ENCODE assay signal across 13 cellular contexts in the genomic region with DNA sequence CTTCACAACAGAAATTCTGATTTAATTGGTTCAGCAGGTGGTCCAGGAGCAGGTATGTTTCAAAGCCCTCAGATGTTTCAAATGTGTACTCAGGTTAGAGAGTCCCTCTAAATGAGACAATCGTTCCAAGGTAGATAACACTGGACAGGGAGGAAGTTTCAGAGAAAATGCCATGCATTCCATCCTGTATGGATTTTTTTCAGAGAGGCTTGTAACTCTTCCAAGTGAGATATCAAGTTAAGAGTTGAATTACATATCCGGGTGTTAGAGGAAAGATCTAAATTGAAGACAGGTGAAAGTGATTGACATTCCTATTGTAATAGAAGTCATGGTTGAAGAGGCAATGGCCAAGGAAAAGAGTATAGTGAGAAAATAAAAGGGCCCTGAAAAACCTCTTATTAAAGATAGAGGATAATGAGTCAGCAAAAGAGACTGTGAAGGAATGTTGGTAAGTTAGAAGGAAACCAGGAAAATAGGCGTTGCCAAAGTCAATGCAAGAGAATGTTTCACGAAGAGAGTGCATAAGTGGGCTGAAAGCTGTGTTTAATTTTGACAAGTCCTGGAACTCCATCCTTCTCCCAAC.
DNase-seq lines count a peak whose midpoint lies in the region; ATAC-seq and TF ChIP-seq lines count a peak whose summit lies in the region.
"Had no signal": no experiment of that assay in that cellular context is flagged by ENCODE, and none has a peak within 500 bp of the region (broad histone marks: within the 10 kb centered on the region; RNA-seq: fewer than 3 reads in every experiment).

No MANE protein-coding gene starts in this region.

- H3K4me3 ChIP-seq in GM23248, result no peak overlapping the region
- H3K4me3 ChIP-seq in RWPE2 (ENCODE audit: severe bottlenecking), result no peak overlapping the region
- no peak overlapping the region for H3K4me3 ChIP-seq in fibroblast of the aortic adventitia (ENCODE audit: low read depth, low read length)

- H3K9ac ChIP-seq in GM23248, result no peak overlapping the region

- peak; percentile 4 for DNase-seq in GM23248
- DNase-seq in RWPE2 (ENCODE audit: low spot score), result no peak
- peak; percentile 77 for DNase-seq in fibroblast of the aortic adventitia (ENCODE audit: low read depth)
- peak; percentile 37 for DNase-seq in pulmonary artery endothelial cell (ENCODE audit: low read depth, low spot score)
- DNase-seq in Kasumi-1 (lab: John Stamatoyannopoulos, UW), result no peak
- DNase-seq in stimulated activated CD4-positive, alpha-beta T cell treated with anti-CD3 and anti-CD28 coated beads, Interleukin-2, amount 100 ng/mL, for 48 hours, result no peak
- DNase-seq in GM19240 (ENCODE audit: insufficient read length, low spot score), result no peak
- DNase-seq: activated T-cell treated with anti-CD3 and anti-CD28 coated beads, Interleukin-2, amount 50 U/mL, for 72 hours; glutamatergic neuron; NCI-H2081 treated with DMSO at 0.1 percent for 48 hours; right cardiac atrium had no signal

- H3K9me3 ChIP-seq in GM23248 (ENCODE audit: low read depth) (no peaks in the 10 kb centered on the region), RWPE2 (ENCODE audit: severe bottlenecking) (no peaks in the 10 kb centered on the region)

- no peak for TF ChIP-seq CTCF in RWPE2 (IDR thresholded peaks at IDR 0.05; ENCODE audit: poor library complexity, severe bottlenecking)
- no peak for TF ChIP-seq CTCF in fibroblast of the aortic adventitia (IDR thresholded peaks at IDR 0.05; ENCODE audit: insufficient read depth, low read length)

- no peaks in the 10 kb centered on the region for H3K79me2 ChIP-seq in GM23248 (ENCODE audit: insufficient read depth)

- H4K20me1 ChIP-seq in GM23248 (ENCODE audit: insufficient read depth), result no peaks in the 10 kb centered on the region

- no peak overlapping the region for H3K4me2 ChIP-seq in GM23248 (ENCODE audit: unreplicated experiment)

- no peak overlapping the region for H2AFZ ChIP-seq in GM23248

- H3K27ac ChIP-seq in GM23248 (no peak overlapping the region), RWPE2 (ENCODE audit: poor library complexity, severe bottlenecking) (peak overlapping the region; percentile 47)

- no peaks in the 10 kb centered on the region for H3K9me2 ChIP-seq in GM23248 (ENCODE audit: insufficient read depth)

- H3K4me1 ChIP-seq in GM23248 (ENCODE audit: insufficient read depth) (no peaks in the 10 kb centered on the region), RWPE2 (ENCODE audit: insufficient read depth, poor library complexity, severe bottlenecking) (peaks cover 25% of the 10 kb centered on the region)

- no peaks in the 10 kb centered on the region for H3F3A ChIP-seq in GM23248 (ENCODE audit: insufficient read depth)

- in situ Hi-C loops in GM23248 (cut with MboI), result no loop called here

- WGBS in GM23248 (ENCODE audit: low coverage in 1 of 2, low lambda C conversion rate in 2 of 2, missing lambda C conversion rate in 2 of 2), 2 experiments, result 53 to 69% methylated on average over 4 of the region's 4 CpGs

- no peaks in the 10 kb centered on the region for H3K27me3 ChIP-seq in GM23248 (replicated peaks; ENCODE audit: insufficient read depth)
- no peaks in the 10 kb centered on the region for H3K27me3 ChIP-seq in RWPE2 (ENCODE audit: insufficient read depth, poor library complexity, severe bottlenecking)

- ATAC-seq in RWPE2 (ENCODE audit: low read depth) (peak; percentile 84), GM21528 (IDR thresholded peaks at IDR 0.05; ENCODE audit: low FRiP score, unreplicated experiment) (no peak)
- ATAC-seq: activated T-cell treated with anti-CD3 and anti-CD28 coated beads, Interleukin-2, amount 50 U/mL, for 72 hours; WTC11 had no signal

- H3K36me3 ChIP-seq in GM23248 (ENCODE audit: low read depth), result no peaks in the 10 kb centered on the region
- H3K36me3 ChIP-seq in RWPE2 (ENCODE audit: low read depth), result no peaks in the 10 kb centered on the region

Comparison
In these comparisons a context has a peak if more than half of its experiments do, and no peak if none do; other contexts are left out.
1. DNase-seq: peak in GM23248 (single experiment), fibroblast of the aortic adventitia (single experiment) and pulmonary artery endothelial cell (single experiment); none in RWPE2 (single experiment), Kasumi-1 (0 of 2), stimulated activated CD4-positive, alpha-beta T cell treated with anti-CD3 and anti-CD28 coated beads, Interleukin-2, amount 100 ng/mL, for 48 hours (0 of 2) and GM19240 (single experiment).